In genomic region chrX:112851806-112852205, GRCh38 we compare ENCODE assay signal across 7 cellular contexts. TPM values are rescaled to one million over a fixed set of nuclear protein-coding genes. Genes with fewer than 3 reads are reported as not detected.
A peak's percentile ranks its signal among the peaks of the same experiment; 100 is the strongest.
DNase-seq lines count a peak whose midpoint lies in the region; ATAC-seq and TF ChIP-seq lines count a peak whose summit lies in the region.

No MANE protein-coding gene starts in this region.

- no peaks in the 10 kb centered on the region for H3K27me3 ChIP-seq in SJCRH30

- peaks cover 3% of the 10 kb centered on the region for H3K36me3 Mint-ChIP-seq in progenitor cell of endocrine pancreas (ENCODE audit: insufficient read depth)
- no peaks in the 10 kb centered on the region for H3K36me3 Mint-ChIP-seq in activated naive CD8-positive, alpha-beta T cell treated with anti-CD3 and anti-CD28 coated beads for 36 hours

- no peaks in the 10 kb centered on the region for H3K27me3 Mint-ChIP-seq in progenitor cell of endocrine pancreas
- no peaks in the 10 kb centered on the region for H3K27me3 Mint-ChIP-seq in activated naive CD8-positive, alpha-beta T cell treated with anti-CD3 and anti-CD28 coated beads for 36 hours

- peak; percentile 49 to 78 for DNase-seq in SJCRH30
- DNase-seq in progenitor cell of endocrine pancreas (ENCODE audit: low spot score, unreplicated experiment), result no peak
- no peak for DNase-seq in T1000 (lab: John Stamatoyannopoulos, UW)
- no peak for DNase-seq in activated naive CD8-positive, alpha-beta T cell treated with anti-CD3 and anti-CD28 coated beads for 36 hours

- peak overlapping the region; percentile 95 for H3K27ac Mint-ChIP-seq in progenitor cell of endocrine pancreas
- no peak overlapping the region for H3K27ac Mint-ChIP-seq in activated naive CD8-positive, alpha-beta T cell treated with anti-CD3 and anti-CD28 coated beads for 36 hours

- peaks cover 7% of the 10 kb centered on the region for H3K9me3 Mint-ChIP-seq in progenitor cell of endocrine pancreas (ENCODE audit: low read depth)
- H3K9me3 Mint-ChIP-seq in activated naive CD8-positive, alpha-beta T cell treated with anti-CD3 and anti-CD28 coated beads for 36 hours, result no peaks in the 10 kb centered on the region

- peak overlapping the region; percentile 20 for H3K4me3 Mint-ChIP-seq in progenitor cell of endocrine pancreas (ENCODE audit: low read depth)
- no peak overlapping the region for H3K4me3 Mint-ChIP-seq in activated naive CD8-positive, alpha-beta T cell treated with anti-CD3 and anti-CD28 coated beads for 36 hours

- H3K36me3 ChIP-seq in SJCRH30, result no peaks in the 10 kb centered on the region

- peak overlapping the region; percentile 27 for H3K4me3 ChIP-seq in SJCRH30

- TF ChIP-seq CTCF in progenitor cell of endocrine pancreas (IDR thresholded peaks at IDR 0.05; ENCODE audit: unreplicated experiment), result no peak

- peaks cover 54% of the 10 kb centered on the region for H3K4me1 Mint-ChIP-seq in progenitor cell of endocrine pancreas (ENCODE audit: low read depth)
- peaks cover 15% of the 10 kb centered on the region for H3K4me1 Mint-ChIP-seq in activated naive CD8-positive, alpha-beta T cell treated with anti-CD3 and anti-CD28 coated beads for 36 hours

- ATAC-seq in GM19025 (IDR thresholded peaks at IDR 0.05; ENCODE audit: low read depth, unreplicated experiment) (peak; percentile 57), HG02798 (IDR thresholded peaks at IDR 0.05; ENCODE audit: poor library complexity, unreplicated experiment) (peak; percentile 71), SK-N-SH treated with all-trans-retinoic acid at 6 μM for 48 hours (no peak)

- no peak overlapping the region for H3K27ac ChIP-seq in SJCRH30

- H3K4me1 ChIP-seq in SJCRH30, result peaks cover 33% of the 10 kb centered on the region

- H3K9me3 ChIP-seq in SJCRH30 (replicated peaks), result no peaks in the 10 kb centered on the region; the same call in 1 of the 2 replicates

TF ChIP-seq in SK-N-SH treated with all-trans-retinoic acid at 6 μM for 48 hours, 23 proteins besides CTCF, POLR2A, EP300 and RAD21:
- TF ChIP-seq RARB (CRISPR knock-in tag; IDR thresholded peaks at IDR 0.05), result no peak
- no peak for TF ChIP-seq SNAI2 (CRISPR knock-in tag; IDR thresholded peaks at IDR 0.05)
- no peak for TF ChIP-seq CSDC2 (CRISPR knock-in tag; IDR thresholded peaks at IDR 0.05)
- TF ChIP-seq ZFP30 (CRISPR knock-in tag; IDR thresholded peaks at IDR 0.05), result no peak
- TF ChIP-seq ZFP3 (CRISPR knock-in tag; IDR thresholded peaks at IDR 0.05), result no peak
- no peak for TF ChIP-seq OSR1 (CRISPR knock-in tag; IDR thresholded peaks at IDR 0.05)
- no peak for TF ChIP-seq BACH2 (CRISPR knock-in tag; IDR thresholded peaks at IDR 0.05; ENCODE audit: borderline replicate concordance)
- TF ChIP-seq, protein P1, sequence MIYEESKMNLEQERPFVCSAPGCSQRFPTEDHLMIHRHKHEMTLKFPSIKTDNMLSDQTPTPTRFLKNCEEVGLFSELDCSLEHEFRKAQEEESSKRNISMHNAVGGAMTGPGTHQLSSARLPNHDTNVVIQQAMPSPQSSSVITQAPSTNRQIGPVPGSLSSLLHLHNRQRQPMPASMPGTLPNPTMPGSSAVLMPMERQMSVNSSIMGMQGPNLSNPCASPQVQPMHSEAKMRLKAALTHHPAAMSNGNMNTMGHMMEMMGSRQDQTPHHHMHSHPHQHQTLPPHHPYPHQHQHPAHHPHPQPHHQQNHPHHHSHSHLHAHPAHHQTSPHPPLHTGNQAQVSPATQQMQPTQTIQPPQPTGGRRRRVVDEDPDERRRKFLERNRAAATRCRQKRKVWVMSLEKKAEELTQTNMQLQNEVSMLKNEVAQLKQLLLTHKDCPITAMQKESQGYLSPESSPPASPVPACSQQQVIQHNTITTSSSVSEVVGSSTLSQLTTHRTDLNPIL (CRISPR knock-in tag; IDR thresholded peaks at IDR 0.05; ENCODE audit: low read depth), result no peak
- TF ChIP-seq, protein P2, sequence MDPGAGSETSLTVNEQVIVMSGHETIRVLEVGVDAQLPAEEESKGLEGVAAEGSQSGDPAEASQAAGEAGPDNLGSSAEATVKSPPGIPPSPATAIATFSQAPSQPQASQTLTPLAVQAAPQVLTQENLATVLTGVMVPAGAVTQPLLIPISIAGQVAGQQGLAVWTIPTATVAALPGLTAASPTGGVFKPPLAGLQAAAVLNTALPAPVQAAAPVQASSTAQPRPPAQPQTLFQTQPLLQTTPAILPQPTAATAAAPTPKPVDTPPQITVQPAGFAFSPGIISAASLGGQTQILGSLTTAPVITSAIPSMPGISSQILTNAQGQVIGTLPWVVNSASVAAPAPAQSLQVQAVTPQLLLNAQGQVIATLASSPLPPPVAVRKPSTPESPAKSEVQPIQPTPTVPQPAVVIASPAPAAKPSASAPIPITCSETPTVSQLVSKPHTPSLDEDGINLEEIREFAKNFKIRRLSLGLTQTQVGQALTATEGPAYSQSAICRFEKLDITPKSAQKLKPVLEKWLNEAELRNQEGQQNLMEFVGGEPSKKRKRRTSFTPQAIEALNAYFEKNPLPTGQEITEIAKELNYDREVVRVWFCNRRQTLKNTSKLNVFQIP (CRISPR knock-in tag; IDR thresholded peaks at IDR 0.05; ENCODE audit: borderline replicate concordance, low read depth), result no peak
- no peak for TF ChIP-seq TCF4 (CRISPR knock-in tag; IDR thresholded peaks at IDR 0.05; ENCODE audit: borderline replicate concordance)
- TF ChIP-seq ZNF565 (CRISPR knock-in tag; conservative IDR thresholded peaks at IDR 0.05; ENCODE audit: low read depth), result no peak
- TF ChIP-seq ZC3H10 (CRISPR knock-in tag; IDR thresholded peaks at IDR 0.05), result no peak
- no peak for TF ChIP-seq ESRRG (CRISPR knock-in tag; IDR thresholded peaks at IDR 0.05)
- TF ChIP-seq, protein P3, sequence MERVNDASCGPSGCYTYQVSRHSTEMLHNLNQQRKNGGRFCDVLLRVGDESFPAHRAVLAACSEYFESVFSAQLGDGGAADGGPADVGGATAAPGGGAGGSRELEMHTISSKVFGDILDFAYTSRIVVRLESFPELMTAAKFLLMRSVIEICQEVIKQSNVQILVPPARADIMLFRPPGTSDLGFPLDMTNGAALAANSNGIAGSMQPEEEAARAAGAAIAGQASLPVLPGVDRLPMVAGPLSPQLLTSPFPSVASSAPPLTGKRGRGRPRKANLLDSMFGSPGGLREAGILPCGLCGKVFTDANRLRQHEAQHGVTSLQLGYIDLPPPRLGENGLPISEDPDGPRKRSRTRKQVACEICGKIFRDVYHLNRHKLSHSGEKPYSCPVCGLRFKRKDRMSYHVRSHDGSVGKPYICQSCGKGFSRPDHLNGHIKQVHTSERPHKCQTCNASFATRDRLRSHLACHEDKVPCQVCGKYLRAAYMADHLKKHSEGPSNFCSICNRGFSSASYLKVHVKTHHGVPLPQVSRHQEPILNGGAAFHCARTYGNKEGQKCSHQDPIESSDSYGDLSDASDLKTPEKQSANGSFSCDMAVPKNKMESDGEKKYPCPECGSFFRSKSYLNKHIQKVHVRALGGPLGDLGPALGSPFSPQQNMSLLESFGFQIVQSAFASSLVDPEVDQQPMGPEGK (CRISPR knock-in tag; IDR thresholded peaks at IDR 0.05; ENCODE audit: borderline replicate concordance), result no peak
- no peak for TF ChIP-seq GLIS3 (CRISPR knock-in tag; IDR thresholded peaks at IDR 0.05)
- no peak for TF ChIP-seq TOX (CRISPR knock-in tag; IDR thresholded peaks at IDR 0.05; ENCODE audit: borderline replicate concordance)
- TF ChIP-seq, protein P4, sequence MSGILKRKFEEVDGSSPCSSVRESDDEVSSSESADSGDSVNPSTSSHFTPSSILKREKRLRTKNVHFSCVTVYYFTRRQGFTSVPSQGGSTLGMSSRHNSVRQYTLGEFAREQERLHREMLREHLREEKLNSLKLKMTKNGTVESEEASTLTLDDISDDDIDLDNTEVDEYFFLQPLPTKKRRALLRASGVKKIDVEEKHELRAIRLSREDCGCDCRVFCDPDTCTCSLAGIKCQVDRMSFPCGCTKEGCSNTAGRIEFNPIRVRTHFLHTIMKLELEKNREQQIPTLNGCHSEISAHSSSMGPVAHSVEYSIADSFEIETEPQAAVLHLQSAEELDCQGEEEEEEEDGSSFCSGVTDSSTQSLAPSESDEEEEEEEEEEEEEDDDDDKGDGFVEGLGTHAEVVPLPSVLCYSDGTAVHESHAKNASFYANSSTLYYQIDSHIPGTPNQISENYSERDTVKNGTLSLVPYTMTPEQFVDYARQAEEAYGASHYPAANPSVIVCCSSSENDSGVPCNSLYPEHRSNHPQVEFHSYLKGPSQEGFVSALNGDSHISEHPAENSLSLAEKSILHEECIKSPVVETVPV (CRISPR knock-in tag; IDR thresholded peaks at IDR 0.05), result no peak

RNA-seq across cellular contexts. Expression of gene AMOT, which starts 11.2 kb away (rescaled TPM):
- 42.7 and 43.2 TPM in 2 replicates for total RNA-seq in SJCRH30 (2014; rRNA removed; shearing (Covaris generic))
- total RNA-seq in progenitor cell of endocrine pancreas, result 444 and 494 TPM in 2 replicates
- 1 to 10 TPM; 2.0 to 2.3 TPM for total RNA-seq in activated naive CD8-positive, alpha-beta T cell treated with anti-CD3 and anti-CD28 coated beads for 36 hours

Comparison
In these comparisons a context has a peak if more than half of its experiments do, and no peak if none do; other contexts are left out.
1. DNase-seq: peak in SJCRH30 (2 of 2); none in progenitor cell of endocrine pancreas (single experiment), T1000 (single experiment) and activated naive CD8-positive, alpha-beta T cell treated with anti-CD3 and anti-CD28 coated beads for 36 hours (single experiment).
2. RNA of gene AMOT, which starts 11.2 kb away (total RNA-seq): 444 to 494 TPM in progenitor cell of endocrine pancreas and 42.7 to 43.2 TPM in SJCRH30; 2.0 to 2.3 TPM in activated naive CD8-positive, alpha-beta T cell treated with anti-CD3 and anti-CD28 coated beads for 36 hours; every median in the first group is over 10 times any median in the second.